In genomic region chr3:39712413-39713048, GRCh38 we compare ENCODE assay signal across 1 cellular context.
TF ChIP-seq lines count a peak whose summit lies in the region.

No MANE protein-coding gene starts in this region.

TF ChIP-seq in liver, 16 proteins besides CTCF, POLR2A, EP300 and RAD21 (continued from another document):
- no peak for TF ChIP-seq ATF3 (IDR thresholded peaks at IDR 0.05)
- TF ChIP-seq, protein P1, sequence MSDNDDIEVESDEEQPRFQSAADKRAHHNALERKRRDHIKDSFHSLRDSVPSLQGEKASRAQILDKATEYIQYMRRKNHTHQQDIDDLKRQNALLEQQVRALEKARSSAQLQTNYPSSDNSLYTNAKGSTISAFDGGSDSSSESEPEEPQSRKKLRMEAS (IDR thresholded peaks at IDR 0.05): peak; percentile 39
TF ChIP-seq in liver: peak in this region for 3.
